ENCODE assay signal across 24 cellular contexts in the genomic region with DNA sequence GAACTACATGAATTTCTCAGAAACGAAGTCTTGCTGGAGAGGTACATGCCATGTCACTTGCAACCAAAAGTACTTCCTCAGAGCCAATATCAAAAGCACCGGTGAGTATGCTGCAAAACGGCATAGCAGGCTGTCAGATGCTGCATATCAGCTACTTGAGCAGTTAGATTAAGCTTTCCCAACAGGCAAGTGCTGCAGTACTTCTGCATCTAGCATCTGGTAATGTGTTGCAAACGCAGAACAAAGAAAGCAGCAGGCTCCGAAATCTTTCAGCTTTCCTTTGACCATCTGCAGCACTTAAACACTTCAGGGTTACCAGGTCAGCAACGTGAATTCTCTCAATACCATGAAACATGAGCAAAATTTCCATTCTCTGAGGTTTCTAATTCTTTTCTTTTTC.
DNase-seq lines count a peak whose midpoint lies in the region; ATAC-seq and TF ChIP-seq lines count a peak whose summit lies in the region.
"Had no signal": no experiment of that assay in that cellular context is flagged by ENCODE, and none has a peak within 500 bp of the region (broad histone marks: within the 10 kb centered on the region; RNA-seq: fewer than 3 reads in every experiment).

No MANE protein-coding gene starts in this region.

- TF ChIP-seq CTCF in NB4 (IDR thresholded peaks at IDR 0.05; ENCODE audit: low read depth, low read length) (no peak), WTC11 (IDR thresholded peaks at IDR 0.05) (no peak), left lung (IDR thresholded peaks at IDR 0.05) (no peak), sigmoid colon (IDR thresholded peaks at IDR 0.05) (no peak)

- no peaks in the 10 kb centered on the region for H3K36me3 ChIP-seq in left lung
- no peaks in the 10 kb centered on the region for H3K36me3 ChIP-seq in sigmoid colon
- H3K36me3 ChIP-seq: neutrophil, spleen, stomach, upper lobe of left lung had no signal

- H3K27me3 Mint-ChIP-seq in WTC11 (ENCODE audit: low read depth): no peaks in the 10 kb centered on the region
- H3K27me3 Mint-ChIP-seq: activated naive CD4-positive, alpha-beta T cell treated with anti-CD3 and anti-CD28 coated beads, Interleukin-2, amount 10 ng/mL, durations not matched to agents 7 days and 5 days; activated T-cell treated with anti-CD3 and anti-CD28 coated beads, Interleukin-2, amount 50 U/mL, for 24 hours had no signal

- no peak overlapping the region for H3K27ac Mint-ChIP-seq in WTC11
- H3K27ac Mint-ChIP-seq: activated naive CD4-positive, alpha-beta T cell treated with anti-CD3 and anti-CD28 coated beads, Interleukin-2, amount 10 ng/mL, durations not matched to agents 7 days and 5 days; activated T-cell treated with anti-CD3 and anti-CD28 coated beads, Interleukin-2, amount 50 U/mL, for 24 hours had no signal

- H3K4me1 Mint-ChIP-seq in WTC11: peaks cover 15% of the 10 kb centered on the region
- H3K4me1 Mint-ChIP-seq: activated naive CD4-positive, alpha-beta T cell treated with anti-CD3 and anti-CD28 coated beads, Interleukin-2, amount 10 ng/mL, durations not matched to agents 7 days and 5 days had no signal

- H3K4me3 ChIP-seq in NB4 (ENCODE audit: low read depth, low read length): no peak overlapping the region
- H3K4me3 ChIP-seq in left lung: no peak overlapping the region
- H3K4me3 ChIP-seq in sigmoid colon: no peak overlapping the region
- H3K4me3 ChIP-seq: mucosa of descending colon, spleen, stomach, upper lobe of left lung had no signal

- CTCF ChIA-PET in WTC11 (lab: Charles Lee): no interaction called here

- no peak for TF ChIP-seq POLR2A in NB4 (IDR thresholded peaks at IDR 0.05; ENCODE audit: extremely low read depth, insufficient read length)
- TF ChIP-seq POLR2A in sigmoid colon (IDR thresholded peaks at IDR 0.05): no peak

- H3K36me3 Mint-ChIP-seq in WTC11: peaks cover 5% of the 10 kb centered on the region; the same call in 1 of the 2 replicates
- H3K36me3 Mint-ChIP-seq: activated naive CD4-positive, alpha-beta T cell treated with anti-CD3 and anti-CD28 coated beads, Interleukin-2, amount 10 ng/mL, durations not matched to agents 7 days and 5 days had no signal

- DNase-seq in DMS 273 treated with DMSO at 0.1 percent for 48 hours (lab: John Stamatoyannopoulos, UW) (peak; percentile 52), NB4 (ENCODE audit: low read depth) (peak; percentile 12), WTC11 (ENCODE audit: low spot score) (no peak), left lung (no peak), sigmoid colon (no peak), HUDEP-2 (lab: John Stamatoyannopoulos, UW; ENCODE audit: unreplicated experiment in 76 of 76) (no peak), occipital lobe (lab: John Stamatoyannopoulos, UW) (no peak), DMS114 treated with DMSO at 0.1 percent for 48 hours (lab: John Stamatoyannopoulos, UW; ENCODE audit: unreplicated experiment) (no peak)
- DNase-seq: activated CD4-positive, alpha-beta T cell treated with anti-CD3 and anti-CD28 coated beads for 1 hour; activated naive CD4-positive, alpha-beta T cell treated with anti-CD3 and anti-CD28 coated beads, Interleukin-2, amount 10 ng/mL, durations not matched to agents 7 days and 5 days; activated T-cell treated with anti-CD3 and anti-CD28 coated beads, Interleukin-2, amount 50 U/mL, for 24 hours; AML-193; aorta; cerebellar nuclear complex; COR-L47; effector CD8-positive, alpha-beta T cell; mucosa of descending colon; NCI-H1694; NCI-H446 treated with DMSO at 0.1 percent for 48 hours; spleen; stomach; upper lobe of left lung had no signal

- H3K4me1 ChIP-seq in left lung: no peaks in the 10 kb centered on the region
- H3K4me1 ChIP-seq in sigmoid colon: no peaks in the 10 kb centered on the region
- H3K4me1 ChIP-seq: spleen, stomach, upper lobe of left lung had no signal

- intact Hi-C loops in left lung (cut with DNase I): no loop called here
- intact Hi-C loops in sigmoid colon (cut with DNase I): loop anchor here (5.0 kb wide), 1 partner anchor 1132 kb away; a partner anchor contains a TSS

- H3K9me3 Mint-ChIP-seq in WTC11: peaks cover 7% of the 10 kb centered on the region
- H3K9me3 Mint-ChIP-seq: activated naive CD4-positive, alpha-beta T cell treated with anti-CD3 and anti-CD28 coated beads, Interleukin-2, amount 10 ng/mL, durations not matched to agents 7 days and 5 days; activated T-cell treated with anti-CD3 and anti-CD28 coated beads, Interleukin-2, amount 50 U/mL, for 24 hours had no signal

- no peaks in the 10 kb centered on the region for H3K9me3 ChIP-seq in left lung
- no peaks in the 10 kb centered on the region for H3K9me3 ChIP-seq in sigmoid colon
- H3K9me3 ChIP-seq: mucosa of descending colon, neutrophil, spleen, stomach, upper lobe of left lung had no signal

- TF ChIP-seq EP300 in sigmoid colon (IDR thresholded peaks at IDR 0.05): no peak

- H3K27me3 ChIP-seq in left lung (no peaks in the 10 kb centered on the region), sigmoid colon (no peaks in the 10 kb centered on the region)
- H3K27me3 ChIP-seq: neutrophil, spleen, stomach, upper lobe of left lung had no signal

- POLR2A ChIA-PET in WTC11 (lab: Charles Lee): interaction anchor here (0.6 kb wide), 1 partner anchor 98 kb away, joined by 4 read pairs; no protein-coding TSS in a partner anchor

- H3K27ac ChIP-seq in left lung: no peak overlapping the region
- no peak overlapping the region for H3K27ac ChIP-seq in sigmoid colon
- H3K27ac ChIP-seq: neutrophil, spleen, stomach, upper lobe of left lung had no signal

- no peak overlapping the region for H3K4me3 Mint-ChIP-seq in WTC11
- H3K4me3 Mint-ChIP-seq: activated naive CD4-positive, alpha-beta T cell treated with anti-CD3 and anti-CD28 coated beads, Interleukin-2, amount 10 ng/mL, durations not matched to agents 7 days and 5 days; activated T-cell treated with anti-CD3 and anti-CD28 coated beads, Interleukin-2, amount 50 U/mL, for 24 hours had no signal

- ATAC-seq in WTC11 (peak; percentile 24; the same call in 1 of the 2 replicates), left lung (peak; percentile 35)
- ATAC-seq: HepG2, mucosa of descending colon had no signal

- WGBS in sigmoid colon, 2 donors: 67 to 82% methylated on average over 6 of the region's 6 CpGs

TF ChIP-seq in WTC11, 78 proteins besides CTCF, POLR2A, EP300 and RAD21:
- TF ChIP-seq SMAD4 (CRISPR knock-in tag; IDR thresholded peaks at IDR 0.05) (no peak), CREB1 (CRISPR knock-in tag; IDR thresholded peaks at IDR 0.05) (no peak), ZNF416 (CRISPR knock-in tag; IDR thresholded peaks at IDR 0.05) (no peak), ESRRA (CRISPR knock-in tag; IDR thresholded peaks at IDR 0.05; ENCODE audit: borderline replicate concordance) (no peak), ZNF219 (CRISPR knock-in tag; IDR thresholded peaks at IDR 0.05; ENCODE audit: borderline replicate concordance) (no peak), ZNF317 (CRISPR knock-in tag; IDR thresholded peaks at IDR 0.05; ENCODE audit: borderline replicate concordance, low read depth) (no peak), GABPB1 (CRISPR knock-in tag; IDR thresholded peaks at IDR 0.05) (no peak), JAZF1 (CRISPR knock-in tag; IDR thresholded peaks at IDR 0.05) (no peak), ZNF121 (CRISPR knock-in tag; IDR thresholded peaks at IDR 0.05) (no peak), TCF7 (CRISPR knock-in tag; IDR thresholded peaks at IDR 0.05; ENCODE audit: low read depth) (no peak), NR2C2 (CRISPR knock-in tag; IDR thresholded peaks at IDR 0.05) (no peak)
- TF ChIP-seq, protein P1, sequence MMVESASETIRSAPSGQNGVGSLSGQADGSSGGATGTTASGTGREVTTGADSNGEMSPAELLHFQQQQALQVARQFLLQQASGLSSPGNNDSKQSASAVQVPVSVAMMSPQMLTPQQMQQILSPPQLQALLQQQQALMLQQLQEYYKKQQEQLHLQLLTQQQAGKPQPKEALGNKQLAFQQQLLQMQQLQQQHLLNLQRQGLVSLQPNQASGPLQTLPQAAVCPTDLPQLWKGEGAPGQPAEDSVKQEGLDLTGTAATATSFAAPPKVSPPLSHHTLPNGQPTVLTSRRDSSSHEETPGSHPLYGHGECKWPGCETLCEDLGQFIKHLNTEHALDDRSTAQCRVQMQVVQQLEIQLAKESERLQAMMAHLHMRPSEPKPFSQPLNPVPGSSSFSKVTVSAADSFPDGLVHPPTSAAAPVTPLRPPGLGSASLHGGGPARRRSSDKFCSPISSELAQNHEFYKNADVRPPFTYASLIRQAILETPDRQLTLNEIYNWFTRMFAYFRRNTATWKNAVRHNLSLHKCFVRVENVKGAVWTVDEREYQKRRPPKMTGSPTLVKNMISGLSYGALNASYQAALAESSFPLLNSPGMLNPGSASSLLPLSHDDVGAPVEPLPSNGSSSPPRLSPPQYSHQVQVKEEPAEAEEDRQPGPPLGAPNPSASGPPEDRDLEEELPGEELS (CRISPR knock-in tag; IDR thresholded peaks at IDR 0.05): no peak
- TF ChIP-seq, protein P2, sequence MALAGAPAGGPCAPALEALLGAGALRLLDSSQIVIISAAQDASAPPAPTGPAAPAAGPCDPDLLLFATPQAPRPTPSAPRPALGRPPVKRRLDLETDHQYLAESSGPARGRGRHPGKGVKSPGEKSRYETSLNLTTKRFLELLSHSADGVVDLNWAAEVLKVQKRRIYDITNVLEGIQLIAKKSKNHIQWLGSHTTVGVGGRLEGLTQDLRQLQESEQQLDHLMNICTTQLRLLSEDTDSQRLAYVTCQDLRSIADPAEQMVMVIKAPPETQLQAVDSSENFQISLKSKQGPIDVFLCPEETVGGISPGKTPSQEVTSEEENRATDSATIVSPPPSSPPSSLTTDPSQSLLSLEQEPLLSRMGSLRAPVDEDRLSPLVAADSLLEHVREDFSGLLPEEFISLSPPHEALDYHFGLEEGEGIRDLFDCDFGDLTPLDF (CRISPR knock-in tag; IDR thresholded peaks at IDR 0.05): no peak
- TF ChIP-seq, protein P3, sequence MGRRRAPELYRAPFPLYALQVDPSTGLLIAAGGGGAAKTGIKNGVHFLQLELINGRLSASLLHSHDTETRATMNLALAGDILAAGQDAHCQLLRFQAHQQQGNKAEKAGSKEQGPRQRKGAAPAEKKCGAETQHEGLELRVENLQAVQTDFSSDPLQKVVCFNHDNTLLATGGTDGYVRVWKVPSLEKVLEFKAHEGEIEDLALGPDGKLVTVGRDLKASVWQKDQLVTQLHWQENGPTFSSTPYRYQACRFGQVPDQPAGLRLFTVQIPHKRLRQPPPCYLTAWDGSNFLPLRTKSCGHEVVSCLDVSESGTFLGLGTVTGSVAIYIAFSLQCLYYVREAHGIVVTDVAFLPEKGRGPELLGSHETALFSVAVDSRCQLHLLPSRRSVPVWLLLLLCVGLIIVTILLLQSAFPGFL (CRISPR knock-in tag; IDR thresholded peaks at IDR 0.05; ENCODE audit: borderline replicate concordance): no peak

Comparison
In these comparisons a context has a peak if more than half of its experiments do, and no peak if none do; other contexts are left out.
1. DNase-seq: peak in DMS 273 treated with DMSO at 0.1 percent for 48 hours (single experiment) and NB4 (single experiment); none in WTC11 (single experiment), left lung (0 of 2), sigmoid colon (single experiment), HUDEP-2 (0 of 76), occipital lobe (single experiment) and DMS114 treated with DMSO at 0.1 percent for 48 hours (single experiment).